Comparison of ENCODE assay signal across 8 cellular contexts in genomic region chr6:118968416-118968815, GRCh38. TPM values are rescaled to one million over a fixed set of nuclear protein-coding genes. Genes with fewer than 3 reads are reported as not detected.
DNase-seq lines count a peak whose midpoint lies in the region; ATAC-seq, FAIRE-seq and TF ChIP-seq lines count a peak whose summit lies in the region.

No MANE protein-coding gene starts in this region.

- TF ChIP-seq CTCF in GM10248 (IDR thresholded peaks at IDR 0.05; ENCODE audit: control extremely low read depth, extremely low read depth, low read depth, missing control alignments) (peak; percentile 16), epithelial cell of esophagus (IDR thresholded peaks at IDR 0.05; ENCODE audit: insufficient read depth, low read depth, low read length, missing control alignments) (peak; percentile 21), progenitor cell of endocrine pancreas (IDR thresholded peaks at IDR 0.05; ENCODE audit: unreplicated experiment) (peak; percentile 58)

- H3K27me3 Mint-ChIP-seq in progenitor cell of endocrine pancreas: no peaks in the 10 kb centered on the region

- no peaks in the 10 kb centered on the region for H3K9me3 Mint-ChIP-seq in progenitor cell of endocrine pancreas (ENCODE audit: low read depth)

- H3K4me3 ChIP-seq in epithelial cell of esophagus (ENCODE audit: low read length): no peak overlapping the region

- POLR2A ChIA-PET in GM10248 (lab: Yijun Ruan, JAX): no interaction called here

- H3K27ac Mint-ChIP-seq in progenitor cell of endocrine pancreas: no peak overlapping the region

- peaks cover 9% of the 10 kb centered on the region for H3K4me1 Mint-ChIP-seq in progenitor cell of endocrine pancreas (ENCODE audit: low read depth)

- DNase-seq in GM10248 (ENCODE audit: extremely low spot score): no peak
- peak; percentile 9 for DNase-seq in NCI-H146 treated with DMSO at 0.1 percent for 48 hours (lab: John Stamatoyannopoulos, UW; ENCODE audit: unreplicated experiment)
- peak; percentile 32 for DNase-seq in epithelial cell of esophagus (ENCODE audit: low read depth)
- DNase-seq in progenitor cell of endocrine pancreas (ENCODE audit: low spot score, unreplicated experiment): no peak
- no peak for DNase-seq in DMS79 (lab: John Stamatoyannopoulos, UW)
- DNase-seq in SHP77 (lab: John Stamatoyannopoulos, UW): no peak
- no peak for DNase-seq in urothelium cell line (ENCODE audit: low spot score)

- no peak for FAIRE-seq in urothelium cell line (lab: Jason Lieb, UNC)

- CTCF ChIA-PET in GM10248 (lab: Yijun Ruan, JAX): interaction anchor here (1.0 to 2.9 kb wide), 4 partner anchors 14 to 403 kb away, joined by 3 to 12 read pairs (median 3); no protein-coding TSS in a partner anchor

- H3K4me3 Mint-ChIP-seq in progenitor cell of endocrine pancreas (ENCODE audit: low read depth): no peak overlapping the region

- no peak for ATAC-seq in HG02885 (IDR thresholded peaks at IDR 0.05; ENCODE audit: poor library complexity, unreplicated experiment)

- H3K36me3 Mint-ChIP-seq in progenitor cell of endocrine pancreas (ENCODE audit: insufficient read depth): no peaks in the 10 kb centered on the region

RNA-seq across cellular contexts. Expression of gene MCM9, which starts 33.5 kb away (rescaled TPM):
- total RNA-seq in progenitor cell of endocrine pancreas: 24.7 and 25.1 TPM in 2 replicates

Comparison
In these comparisons a context has a peak if more than half of its experiments do, and no peak if none do; other contexts are left out.
1. DNase-seq: peak in NCI-H146 treated with DMSO at 0.1 percent for 48 hours (single experiment) and epithelial cell of esophagus (single experiment); none in GM10248 (single experiment), progenitor cell of endocrine pancreas (single experiment), DMS79 (single experiment), SHP77 (0 of 2) and urothelium cell line (single experiment).
2. Peak in every context shown above with its lines, with median percentiles within 50 percentile points of each other: CTCF ChIP-seq.